28 cellular contexts compared by ENCODE assay signal in genomic region chr12:25449007-25449406, GRCh38.
"Had no signal": no experiment of that assay in that cellular context is flagged by ENCODE, and none has a peak within 500 bp of the region (broad histone marks: within the 10 kb centered on the region; RNA-seq: fewer than 3 reads in every experiment).

No MANE protein-coding gene starts in this region.

- H2AFZ ChIP-seq: hepatocyte had no signal

- H3K79me2 ChIP-seq: hepatocyte had no signal

- FAIRE-seq: endometrium, endothelial cell of umbilical vein, frontal cortex had no signal

- H3K9me3 ChIP-seq: colonic mucosa, esophagus muscularis mucosa, esophagus squamous epithelium, gastrocnemius medialis, gastroesophageal sphincter, heart left ventricle, heart right ventricle had no signal

- H3K4me1 ChIP-seq: colonic mucosa, esophagus muscularis mucosa, esophagus squamous epithelium, foreskin keratinocyte, gastrocnemius medialis, gastroesophageal sphincter, heart left ventricle, heart right ventricle had no signal

- DNase-seq: colonic mucosa; cortex of kidney; dermis blood vessel endothelial cell; dorsolateral prefrontal cortex; effector CD4-positive, alpha-beta T cell; effector CD8-positive, alpha-beta T cell; effector memory CD4-positive, alpha-beta T cell; effector memory CD8-positive, alpha-beta T cell; endodermal cell; erythroblast; esophagus squamous epithelium; foreskin fibroblast; foreskin keratinocyte; foreskin melanocyte; gastrocnemius medialis; glutamatergic neuron; head of caudate nucleus; heart left ventricle; heart right ventricle had no signal

- H3K27me3 ChIP-seq: colonic mucosa, esophagus muscularis mucosa, esophagus squamous epithelium, foreskin keratinocyte, gastrocnemius medialis, gastroesophageal sphincter, hepatocyte had no signal

- ATAC-seq: effector memory CD8-positive, alpha-beta T cell; esophagus mucosa; foreskin keratinocyte; gastrocnemius medialis; gastroesophageal sphincter; heart left ventricle; heart right ventricle had no signal

- H3K36me3 ChIP-seq: colonic mucosa, esophagus muscularis mucosa, esophagus squamous epithelium, gastrocnemius medialis, gastroesophageal sphincter, heart left ventricle, heart right ventricle had no signal

- H3K4me3 ChIP-seq: colonic mucosa, coronary artery, dorsolateral prefrontal cortex, esophagus muscularis mucosa, esophagus squamous epithelium, gastrocnemius medialis, gastroesophageal sphincter, heart left ventricle, heart right ventricle, hepatocyte had no signal

- H3K27ac ChIP-seq: colonic mucosa, coronary artery, dorsolateral prefrontal cortex, epithelial cell of prostate, esophagus muscularis mucosa, esophagus squamous epithelium, foreskin keratinocyte, gastrocnemius medialis, gastroesophageal sphincter, heart left ventricle, heart right ventricle, hepatocyte had no signal
